20 cellular contexts compared by ENCODE assay signal in genomic region chr3:45957606-45958005, GRCh38. TPM values are rescaled to one million over a fixed set of nuclear protein-coding genes. Genes with fewer than 3 reads are reported as not detected.
DNase-seq lines count a peak whose midpoint lies in the region; TF ChIP-seq lines count a peak whose summit lies in the region.
"Had no signal": no experiment of that assay in that cellular context is flagged by ENCODE, and none has a peak within 500 bp of the region (broad histone marks: within the 10 kb centered on the region; RNA-seq: fewer than 3 reads in every experiment).

No MANE protein-coding gene starts in this region.

- H3K4me3 ChIP-seq in spleen (peak overlapping the region in 1 of 8 donors; percentile 41), foreskin fibroblast (ENCODE audit: low read depth in 1 of 2, low read length in 2 of 2) (no peak overlapping the region), breast epithelium (no peak overlapping the region)
- H3K4me3 ChIP-seq: BLaER1, gastroesophageal sphincter, SJSA1, smooth muscle cell, upper lobe of right lung had no signal

- TF ChIP-seq POLR2A in spleen (IDR thresholded peaks at IDR 0.05): no peak
- no peak for TF ChIP-seq POLR2A in breast epithelium (IDR thresholded peaks at IDR 0.05)

- DNase-seq in DMS79 treated with DMSO at 0.1 percent for 48 hours (lab: John Stamatoyannopoulos, UW) (peak; percentile 3), DMS79 (lab: John Stamatoyannopoulos, UW) (no peak), hypothalamus (lab: John Stamatoyannopoulos, UW) (peak in 30 of 51 donors; percentile 3 to 72 (median 26)), spleen (no peak), foreskin fibroblast (no peak), breast epithelium (ENCODE audit: low spot score in 2 of 2) (no peak), AG08395 (ENCODE audit: low spot score) (no peak)
- peak; percentile 34 for DNase-seq in activated CD8-positive, alpha-beta memory T cell treated with anti-CD3 and anti-CD28 coated beads, Interleukin-2, amount 50 U/mL, for 48 hours
- DNase-seq: activated CD4-positive, alpha-beta T cell treated with anti-CD3 and anti-CD28 coated beads, Interleukin-2, amount 50 U/mL, for 1 hour; cerebellar nuclear complex; DND-41; HFFc6; NCI-H187; NCI-H524; upper lobe of right lung had no signal

- no peaks in the 10 kb centered on the region for H3K27me3 ChIP-seq in spleen (replicated peaks in 1 of 7)
- no peaks in the 10 kb centered on the region for H3K27me3 ChIP-seq in breast epithelium
- H3K27me3 ChIP-seq: BLaER1, gastroesophageal sphincter, SJSA1, upper lobe of right lung had no signal

- WGBS in spleen, 5 donors: 81 to 98% (median 87%) methylated on average over 5 of the region's 5 CpGs

- H3K9me3 ChIP-seq in spleen (no peaks in the 10 kb centered on the region), breast epithelium (no peaks in the 10 kb centered on the region)
- H3K9me3 ChIP-seq: BLaER1, gastroesophageal sphincter, SJSA1, upper lobe of right lung had no signal

- peaks cover 0 to 100% (median 99%) of the 10 kb centered on the region in 6 donors for H3K36me3 ChIP-seq in spleen
- peaks cover 19% of the 10 kb centered on the region for H3K36me3 ChIP-seq in breast epithelium

- TF ChIP-seq CTCF in spleen (IDR thresholded peaks at IDR 0.05 in 8 of 11, conservative IDR thresholded peaks at IDR 0.05 in 3 of 11) (no peak), foreskin fibroblast (IDR thresholded peaks at IDR 0.05; ENCODE audit: low read depth, low read length) (no peak), breast epithelium (IDR thresholded peaks at IDR 0.05) (no peak)

- H3K27ac ChIP-seq in spleen: peak overlapping the region in 5 of 8 donors; percentile 61 to 84 (median 72)
- H3K27ac ChIP-seq in breast epithelium: no peak overlapping the region
- H3K27ac ChIP-seq: 22Rv1, BLaER1, gastroesophageal sphincter, SJSA1 had no signal

- intact Hi-C loops in spleen (cut with DNase I; ENCODE audit: low total_unique reads): no loop called here
- intact Hi-C loops in breast epithelium (cut with DNase I; ENCODE audit: low total_unique reads): no loop called here

- H3K4me1 ChIP-seq in spleen (peaks cover 0 to 67% (median 16%) of the 10 kb centered on the region in 6 donors), breast epithelium (no peaks in the 10 kb centered on the region)
- H3K4me1 ChIP-seq: BLaER1 had no signal

RNA-seq across cellular contexts. Expression of gene CXCR6, which starts 14.3 kb away (rescaled TPM):
- total RNA-seq in spleen (10 to 100 TPM in 5 of 7 donors, 1 to 10 TPM in 2; 6.6 to 35.3 (median 16.0) TPM), breast epithelium (1 to 10 TPM in 2 of 3 donors, under 1 TPM in 1; 0.64 to 4.5 (median 4.3) TPM)
- polyA plus RNA-seq in spleen: 1 to 10 TPM; 2.5 to 3.7 (median 2.6) TPM
- total RNA-seq: HFFc6, SJSA1 had no signal

RNA-seq across cellular contexts. Expression of gene FYCO1, which starts 38.0 kb away (rescaled TPM):
- total RNA-seq in spleen (10 to 100 TPM; 22.9 to 40.1 (median 34.3) TPM), breast epithelium (10 to 100 TPM; 40.7 to 48.2 (median 44.6) TPM)
- polyA plus RNA-seq in spleen: 1 to 10 TPM; 5.2 to 7.9 (median 5.7) TPM

Comparison
In these comparisons a context has a peak if more than half of its experiments do, and no peak if none do; other contexts are left out.
1. DNase-seq: peak in DMS79 treated with DMSO at 0.1 percent for 48 hours (single experiment), activated CD8-positive, alpha-beta memory T cell treated with anti-CD3 and anti-CD28 coated beads, Interleukin-2, amount 50 U/mL, for 48 hours (single experiment) and hypothalamus (30 of 51); none in DMS79 (single experiment), spleen (single experiment), foreskin fibroblast (0 of 2), breast epithelium (0 of 2) and AG08395 (single experiment).
2. H3K27ac ChIP-seq: peak in spleen (5 of 8); none in breast epithelium (0 of 2).